ENCODE assay signal across 19 cellular contexts in genomic region chr18:11998182-11998581, GRCh38. TPM values are rescaled to one million over a fixed set of nuclear protein-coding genes. Genes with fewer than 3 reads are reported as not detected.
DNase-seq lines count a peak whose midpoint lies in the region; ATAC-seq, FAIRE-seq and TF ChIP-seq lines count a peak whose summit lies in the region.
"Had no signal": no experiment of that assay in that cellular context is flagged by ENCODE, and none has a peak within 500 bp of the region (broad histone marks: within the 10 kb centered on the region; RNA-seq: fewer than 3 reads in every experiment).

No MANE protein-coding gene starts in this region.

- intact Hi-C loops in pancreas (cut with DNase I) = loop anchor here in 1 of 3 donors (5.0 kb wide), 1 partner anchor 61 kb away; no protein-coding TSS in a partner anchor
- intact Hi-C loops in PC-9 (cut with micrococcal nuclease; ENCODE audit: unreplicated experiment) = loop anchor here (5.0 to 10.0 kb wide), 2 partner anchors 39 to 193 kb away; no protein-coding TSS in a partner anchor

- ATAC-seq in pancreas (no peak), GM18505 (IDR thresholded peaks at IDR 0.05; ENCODE audit: unreplicated experiment) (no peak)
- ATAC-seq: stimulated activated naive B cell treated with anti-CD40 and anti-IgM and Interleukin-4, amounts not matched to agents 10 μg/mL and 1 μg/mL and 100 μg/mL, for 72 hours had no signal

- H3F3A ChIP-seq in PC-9 (ENCODE audit: insufficient read depth, low read depth) = no peaks in the 10 kb centered on the region; the same call in 1 of the 2 replicates

- H3K4me3 ChIP-seq in right atrium auricular region (no peak overlapping the region), pancreas (no peak overlapping the region), PC-9 (no peak overlapping the region)

- no peaks in the 10 kb centered on the region for H3K9me2 ChIP-seq in PC-9 (ENCODE audit: insufficient read depth)

- TF ChIP-seq POLR2A in GM18505 (IDR thresholded peaks at IDR 0.05; ENCODE audit: borderline replicate concordance, extremely low read depth, insufficient read depth, insufficient read length) = no peak

- peak overlapping the region; percentile 47 for H3K27ac ChIP-seq in RWPE1
- peak overlapping the region; percentile 4 to 30 for H3K27ac ChIP-seq in right atrium auricular region
- H3K27ac ChIP-seq in pancreas = peak overlapping the region; percentile 38 to 86 (median 50)
- H3K27ac ChIP-seq in PC-9 = no peak overlapping the region
- H3K27ac ChIP-seq: HL-60 had no signal

- H2AFZ ChIP-seq in PC-9 = no peak overlapping the region

- POLR2A ChIA-PET in RWPE1 (lab: Yijun Ruan, JAX; ENCODE audit: low non-redundant PET) = no interaction called here
- POLR2A ChIA-PET in PC-9 (lab: Charles Lee; ENCODE audit: unreplicated experiment) = no interaction called here

- WGBS in pancreas, 2 donors = 22% methylated on average over 5 of the region's 5 CpGs

- H3K36me3 ChIP-seq in right atrium auricular region (no peaks in the 10 kb centered on the region), pancreas (peaks cover 0 to 9% (median 0%) of the 10 kb centered on the region in 3 donors), PC-9 (ENCODE audit: low read depth) (no peaks in the 10 kb centered on the region)

- DNase-seq in Ammon's horn (ENCODE audit: low spot score) = peak; percentile 35
- DNase-seq in RWPE1 (ENCODE audit: low spot score) = no peak
- no peak for DNase-seq in right atrium auricular region (ENCODE audit: low spot score)
- DNase-seq in pancreas = peak in 2 of 6 donors; percentile 33 to 44
- no peak for DNase-seq in NCI-H146 (lab: John Stamatoyannopoulos, UW)
- no peak for DNase-seq in PC-9
- no peak for DNase-seq in T1000 (lab: John Stamatoyannopoulos, UW)
- DNase-seq: activated B cell treated with CpG ODN at 0.5 μM for 24 hours; NCI-H1092; NCI-H2107; NCI-H748 treated with DMSO at 0.1 percent for 48 hours; stimulated activated CD4-positive, alpha-beta T cell treated with anti-CD3 and anti-CD28 coated beads, Interleukin-12 subunit alpha, Interleukin-12 subunit beta, amount 100 ng/mL, for 4 hours; stimulated activated naive B cell treated with anti-CD40 and anti-IgM and Interleukin-4, amounts not matched to agents 10 μg/mL and 1 μg/mL and 100 μg/mL, for 72 hours had no signal

- CTCF ChIA-PET in RWPE1 (lab: Yijun Ruan, JAX) (interaction anchor here (1.0 to 1.4 kb wide), 2 partner anchors 60 to 61 kb away, joined by 4 to 6 read pairs; no protein-coding TSS in a partner anchor), PC-9 (lab: Charles Lee) (interaction anchor here (1.6 kb wide), 1 partner anchor 61 kb away, joined by 14 read pairs; no protein-coding TSS in a partner anchor)

- H3K79me2 ChIP-seq in PC-9 (ENCODE audit: low read depth) = no peaks in the 10 kb centered on the region

- H3K27me3 ChIP-seq in right atrium auricular region (no peaks in the 10 kb centered on the region), pancreas (no peaks in the 10 kb centered on the region), PC-9 (ENCODE audit: insufficient read depth, low read depth) (no peaks in the 10 kb centered on the region)

- H4K20me1 ChIP-seq in PC-9 (ENCODE audit: insufficient read depth) = no peaks in the 10 kb centered on the region

- TF ChIP-seq CTCF in RWPE1 (conservative IDR thresholded peaks at IDR 0.05; ENCODE audit: low read depth) (no peak), right atrium auricular region (IDR thresholded peaks at IDR 0.05) (no peak), pancreas (IDR thresholded peaks at IDR 0.05) (no peak), PC-9 (conservative IDR thresholded peaks at IDR 0.05) (no peak)

- FAIRE-seq in pancreas (lab: Jason Lieb, UNC) = no peak
- FAIRE-seq: colon, endothelial cell of umbilical vein, RCC 7860, urothelium cell line had no signal

- H3K4me2 ChIP-seq in PC-9 = no peak overlapping the region

- BruUV-seq in PC-9 (replicated peaks; lab: Mats Ljungman, UMichigan) = no TSS peak

- H3K4me1 ChIP-seq in right atrium auricular region = peaks cover 0 to 19% of the 10 kb centered on the region in 2 donors
- peaks cover 65 to 81% (median 79%) of the 10 kb centered on the region in 3 donors for H3K4me1 ChIP-seq in pancreas
- peaks cover 17% of the 10 kb centered on the region for H3K4me1 ChIP-seq in PC-9 (replicated peaks; ENCODE audit: insufficient read depth)

- H3K9me3 ChIP-seq in right atrium auricular region = no peaks in the 10 kb centered on the region
- no peaks in the 10 kb centered on the region for H3K9me3 ChIP-seq in pancreas
- H3K9me3 ChIP-seq in PC-9 (ENCODE audit: insufficient read depth, low read depth) = no peaks in the 10 kb centered on the region

RNA-seq across cellular contexts. Expression of gene IMPA2, which starts 16.9 kb away (rescaled TPM):
- 10 to 100 TPM; 20.2 to 22.9 TPM for total RNA-seq in right atrium auricular region
- total RNA-seq in pancreas = 100 to 1,000 TPM; 140 to 286 (median 208) TPM
- polyA plus RNA-seq in pancreas = 100 to 1,000 TPM in 1 of 2 donors, 10 to 100 TPM in 1; 93.5 to 130 TPM
- total RNA-seq in PC-9 (2021) = 83.6 and 91.4 TPM in 2 replicates
